ENCODE assay signal across 1 cellular context in the genomic region with DNA sequence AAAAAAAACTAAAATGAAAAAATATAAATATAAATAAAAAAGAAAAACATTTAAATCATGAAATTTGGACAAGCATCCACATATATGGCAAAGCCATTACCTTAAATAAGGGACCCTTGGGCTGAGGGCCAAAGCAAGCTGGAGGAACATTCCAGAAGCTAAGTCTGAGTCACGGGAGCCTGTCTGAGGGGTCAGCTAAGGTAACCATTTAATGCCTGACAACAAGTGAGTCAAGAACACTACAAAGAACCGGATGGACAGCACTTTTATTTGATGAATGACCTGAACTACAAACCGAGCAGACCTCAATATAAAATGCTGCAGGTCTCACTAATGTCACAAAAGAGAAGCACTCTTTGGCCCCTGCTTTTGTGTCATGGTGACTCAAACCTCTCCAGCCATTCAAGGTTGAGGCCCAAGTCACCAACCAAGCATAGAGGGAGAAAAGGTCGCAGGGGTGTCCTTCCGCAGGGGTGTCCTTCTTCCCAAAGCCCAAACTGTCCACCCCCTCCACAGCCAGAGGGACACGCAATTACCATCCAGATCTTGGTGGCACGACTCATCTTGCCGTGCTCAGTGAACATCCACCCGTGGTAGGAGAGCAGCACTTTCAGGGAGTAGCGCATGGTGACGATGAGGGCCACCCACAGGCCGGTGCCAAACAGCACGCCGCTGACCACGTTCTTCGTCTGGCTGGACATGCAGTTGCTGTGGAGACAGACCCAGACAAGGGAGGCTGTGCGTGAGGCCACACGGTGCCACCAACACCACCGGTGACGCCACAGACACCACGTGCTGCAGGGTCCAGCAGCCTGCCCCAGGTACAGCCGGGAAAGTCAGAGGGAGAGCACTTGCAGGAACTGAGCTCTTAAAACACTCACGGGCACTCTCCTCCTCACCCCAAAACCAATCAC.
TF ChIP-seq lines count a peak whose summit lies in the region.

No MANE protein-coding gene starts in this region.

TF ChIP-seq in K562, 482 proteins besides CTCF, POLR2A, EP300 and RAD21:
- peak; percentile 80 for TF ChIP-seq RFX5 (IDR thresholded peaks at IDR 0.05; ENCODE audit: low read depth, low read length)
- TF ChIP-seq, protein P1, sequence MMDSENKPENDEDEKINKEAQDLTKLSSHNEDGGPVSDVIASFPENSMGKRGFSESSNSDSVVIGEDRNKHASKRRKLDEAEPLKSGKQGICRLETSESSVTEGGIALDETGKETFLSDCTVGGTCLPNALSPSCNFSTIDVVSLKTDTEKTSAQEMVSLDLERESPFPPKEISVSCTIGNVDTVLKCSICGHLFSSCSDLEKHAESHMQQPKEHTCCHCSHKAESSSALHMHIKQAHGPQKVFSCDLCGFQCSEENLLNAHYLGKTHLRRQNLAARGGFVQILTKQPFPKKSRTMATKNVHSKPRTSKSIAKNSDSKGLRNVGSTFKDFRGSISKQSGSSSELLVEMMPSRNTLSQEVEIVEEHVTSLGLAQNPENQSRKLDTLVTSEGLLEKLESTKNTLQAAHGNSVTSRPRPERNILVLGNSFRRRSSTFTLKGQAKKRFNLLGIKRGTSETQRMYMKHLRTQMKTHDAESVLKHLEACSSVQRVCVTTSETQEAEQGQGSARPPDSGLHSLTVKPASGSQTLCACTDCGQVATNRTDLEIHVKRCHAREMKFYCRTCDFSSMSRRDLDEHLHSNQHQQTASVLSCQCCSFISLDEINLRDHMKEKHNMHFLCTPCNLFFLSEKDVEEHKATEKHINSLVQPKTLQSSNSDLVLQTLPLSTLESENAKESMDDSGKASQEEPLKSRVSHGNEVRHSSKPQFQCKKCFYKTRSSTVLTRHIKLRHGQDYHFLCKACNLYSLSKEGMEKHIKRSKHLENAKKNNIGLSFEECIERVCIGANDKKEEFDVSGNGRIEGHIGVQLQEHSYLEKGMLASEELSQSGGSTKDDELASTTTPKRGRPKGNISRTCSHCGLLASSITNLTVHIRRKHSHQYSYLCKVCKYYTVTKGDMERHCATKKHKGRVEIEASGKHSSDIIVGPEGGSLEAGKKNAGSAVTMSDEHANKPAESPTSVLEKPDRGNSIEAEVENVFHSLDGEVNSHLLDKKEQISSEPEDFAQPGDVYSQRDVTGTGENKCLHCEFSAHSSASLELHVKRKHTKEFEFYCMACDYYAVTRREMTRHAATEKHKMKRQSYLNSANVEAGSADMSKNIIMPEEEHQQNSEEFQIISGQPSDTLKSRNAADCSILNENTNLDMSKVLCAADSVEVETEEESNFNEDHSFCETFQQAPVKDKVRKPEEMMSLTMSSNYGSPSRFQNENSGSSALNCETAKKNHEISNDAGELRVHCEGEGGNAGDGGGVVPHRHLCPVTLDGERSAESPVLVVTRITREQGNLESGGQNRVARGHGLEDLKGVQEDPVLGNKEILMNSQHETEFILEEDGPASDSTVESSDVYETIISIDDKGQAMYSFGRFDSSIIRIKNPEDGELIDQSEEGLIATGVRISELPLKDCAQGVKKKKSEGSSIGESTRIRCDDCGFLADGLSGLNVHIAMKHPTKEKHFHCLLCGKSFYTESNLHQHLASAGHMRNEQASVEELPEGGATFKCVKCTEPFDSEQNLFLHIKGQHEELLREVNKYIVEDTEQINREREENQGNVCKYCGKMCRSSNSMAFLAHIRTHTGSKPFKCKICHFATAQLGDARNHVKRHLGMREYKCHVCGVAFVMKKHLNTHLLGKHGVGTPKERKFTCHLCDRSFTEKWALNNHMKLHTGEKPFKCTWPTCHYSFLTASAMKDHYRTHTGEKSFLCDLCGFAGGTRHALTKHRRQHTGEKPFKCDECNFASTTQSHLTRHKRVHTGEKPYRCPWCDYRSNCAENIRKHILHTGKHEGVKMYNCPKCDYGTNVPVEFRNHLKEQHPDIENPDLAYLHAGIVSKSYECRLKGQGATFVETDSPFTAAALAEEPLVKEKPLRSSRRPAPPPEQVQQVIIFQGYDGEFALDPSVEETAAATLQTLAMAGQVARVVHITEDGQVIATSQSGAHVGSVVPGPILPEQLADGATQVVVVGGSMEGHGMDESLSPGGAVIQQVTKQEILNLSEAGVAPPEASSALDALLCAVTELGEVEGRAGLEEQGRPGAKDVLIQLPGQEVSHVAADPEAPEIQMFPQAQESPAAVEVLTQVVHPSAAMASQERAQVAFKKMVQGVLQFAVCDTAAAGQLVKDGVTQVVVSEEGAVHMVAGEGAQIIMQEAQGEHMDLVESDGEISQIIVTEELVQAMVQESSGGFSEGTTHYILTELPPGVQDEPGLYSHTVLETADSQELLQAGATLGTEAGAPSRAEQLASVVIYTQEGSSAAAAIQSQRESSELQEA (IDR thresholded peaks at IDR 0.05; ENCODE audit: low read depth): no peak
